17 cellular contexts compared by ENCODE assay signal in genomic region chr11:134659882-134660281, GRCh38.
DNase-seq lines count a peak whose midpoint lies in the region; ATAC-seq, FAIRE-seq and TF ChIP-seq lines count a peak whose summit lies in the region.
"Had no signal": no experiment of that assay in that cellular context is flagged by ENCODE, and none has a peak within 500 bp of the region (broad histone marks: within the 10 kb centered on the region; RNA-seq: fewer than 3 reads in every experiment).

No MANE protein-coding gene starts in this region.

- no peak overlapping the region for H3K27ac ChIP-seq in H1 (ENCODE audit: low read depth, low read length)
- H3K27ac ChIP-seq: HL-60 had no signal

- H3K4me1 ChIP-seq in H1 (replicated peaks in 1 of 4; ENCODE audit: control insufficient read depth in 3 of 4, insufficient read depth in 4 of 4, low read length in 3 of 4): peaks cover 0 to 1% (median 0%) of the 10 kb centered on the region in 4 experiments; a peak in 3 of 7 replicates

- H3K4me3 ChIP-seq in H1 (ENCODE audit: extremely low read depth in 1 of 4, insufficient read depth in 2 of 4, low read depth in 3 of 4, low read length in 4 of 4): no peak overlapping the region
- H3K4me3 ChIP-seq: GM12878 had no signal

- POLR2A ChIA-PET in H1 (lab: Charles Lee; ENCODE audit: partially characterized antibody): no interaction called here

- TF ChIP-seq CTCF in H1 (IDR thresholded peaks at IDR 0.05; ENCODE audit: control extremely low read depth in 1 of 3, insufficient read depth in 1 of 3, low read depth in 1 of 3, low read length in 3 of 3): no peak

- H2BK15ac ChIP-seq in H1 (ENCODE audit: low read length): no peak overlapping the region

- no peaks in the 10 kb centered on the region for H3K27me3 ChIP-seq in H1 (replicated peaks in 1 of 4; ENCODE audit: control insufficient read depth in 3 of 4, extremely low read depth in 1 of 4, insufficient read depth in 3 of 4, low read length in 3 of 4)

- H3K79me1 ChIP-seq in H1 (ENCODE audit: low read depth, low read length): no peaks in the 10 kb centered on the region

- H4K8ac ChIP-seq in H1 (ENCODE audit: extremely low read depth, insufficient read depth, low read length): no peak overlapping the region

- H3K14ac ChIP-seq in H1 (ENCODE audit: insufficient read length): no peak overlapping the region

- CTCF ChIA-PET in H1 (lab: Charles Lee; ENCODE audit: partially characterized antibody): interaction anchor here (0.7 to 1.4 kb wide), 5 partner anchors 7 to 209 kb away, joined by 3 to 4 read pairs (median 3); no protein-coding TSS in a partner anchor

- H3K9me3 ChIP-seq in H1 (ENCODE audit: insufficient read depth in 2 of 2, low read depth in 1 of 2, low read length in 1 of 2): peaks cover 4 to 14% of the 10 kb centered on the region in 2 experiments; a peak in 1 of 4 replicates

- H2AK5ac ChIP-seq in H1 (ENCODE audit: low read depth, low read length): no peak overlapping the region

- WGBS in H1 (ENCODE audit: extremely low coverage in 1 of 2, insufficient coverage in 1 of 2, insufficient read length in 1 of 2, insufficient replicate concordance in 2 of 2, low coverage in 1 of 2, low lambda C conversion rate in 2 of 2, missing lambda C conversion rate in 1 of 2), 2 experiments: 90% methylated on average over 8 of the region's 8 CpGs; no CpG with 5 or more reads in 1 of the 2 experiments

- no peak for TF ChIP-seq RAD21 in H1 (IDR thresholded peaks at IDR 0.05 in 1 of 2, conservative IDR thresholded peaks at IDR 0.05 in 1 of 2; ENCODE audit: low read depth in 2 of 2, low read length in 2 of 2)

- H3K4ac ChIP-seq in H1 (replicated peaks; ENCODE audit: insufficient read length, low read depth, low read length): no peak overlapping the region

- no peak overlapping the region for H2BK12ac ChIP-seq in H1 (ENCODE audit: low read depth, low read length)

- TF ChIP-seq POLR2A in H1 (IDR thresholded peaks at IDR 0.05; ENCODE audit: control extremely low read depth in 1 of 2, low read depth in 2 of 2, low read length in 2 of 2): no peak

- H4K20me1 ChIP-seq in H1 (replicated peaks in 1 of 2; ENCODE audit: control insufficient read depth in 1 of 2, insufficient read depth in 2 of 2, low read length in 2 of 2): no peaks in the 10 kb centered on the region

- ATAC-seq in GM21360 (IDR thresholded peaks at IDR 0.05; ENCODE audit: unreplicated experiment) (no peak), HG02981 (IDR thresholded peaks at IDR 0.05; ENCODE audit: unreplicated experiment) (no peak)
- ATAC-seq: GM12878 had no signal

- H2BK20ac ChIP-seq in H1 (ENCODE audit: low read length): no peak overlapping the region

- no peak overlapping the region for H3K56ac ChIP-seq in H1 (replicated peaks; ENCODE audit: insufficient read length, low read depth, low read length)

- no peaks in the 10 kb centered on the region for H3K36me3 ChIP-seq in H1 (ENCODE audit: control insufficient read depth in 2 of 4, insufficient read depth in 4 of 4, low read length in 3 of 4)

- no peak overlapping the region for H2AFZ ChIP-seq in H1 (ENCODE audit: low read length)

- no peak for TF ChIP-seq EP300 in H1 (IDR thresholded peaks at IDR 0.05; ENCODE audit: borderline replicate concordance in 1 of 2, low read depth in 2 of 2, low read length in 2 of 2)

- H2BK120ac ChIP-seq in H1 (replicated peaks; ENCODE audit: low read depth, low read length): no peak overlapping the region

- H3K18ac ChIP-seq in H1 (ENCODE audit: extremely low read depth, low read length): no peak overlapping the region

- H3K23ac ChIP-seq in H1 (ENCODE audit: insufficient read length): no peak overlapping the region

- no peak overlapping the region for H3K9ac ChIP-seq in H1 (replicated peaks in 1 of 4; ENCODE audit: extremely low read depth in 1 of 4, low read depth in 3 of 4, low read length in 3 of 4)

- FAIRE-seq in H1 (lab: Jason Lieb, UNC): no peak
- FAIRE-seq: GM12878, GM18507 had no signal

- no peak overlapping the region for H2BK5ac ChIP-seq in H1 (ENCODE audit: low read depth, low read length)

- no peaks in the 10 kb centered on the region for H3K23me2 ChIP-seq in H1 (ENCODE audit: low read depth, low read length)

- peak; percentile 24 for DNase-seq in activated effector memory CD4-positive, alpha-beta T cell treated with anti-CD3 and anti-CD28 coated beads, Interleukin-2, amount 50 U/mL, for 16 hours
- no peak for DNase-seq in activated effector memory CD4-positive, alpha-beta T cell treated with Interleukin-2 at 50 U/mL for 16 hours
- DNase-seq in H1 (ENCODE audit: low read depth in 1 of 2, low spot score in 2 of 2) (peak in 1 of 2 experiments; percentile 11), mucosa of gallbladder (ENCODE audit: low spot score) (peak; percentile 6), middle frontal gyrus (ENCODE audit: extremely low spot score, low spot score) (no peak)
- DNase-seq: C1 segment of cervical spinal cord; GDM1; NCI-H187; NCI-H345; NCI-H526 treated with DMSO at 0.1 percent for 48 hours; NK-92 treated with Interleukin-12 subunit alpha and Interleukin-12 subunit beta, amount 100 ng/mL, for 24 hours; SHP77 had no signal

- no peak overlapping the region for H4K91ac ChIP-seq in H1 (replicated peaks; ENCODE audit: insufficient read length, low read length)

- H3K4me2 ChIP-seq in H1 (ENCODE audit: insufficient read depth in 1 of 2, low read depth in 2 of 2, low read length in 2 of 2): no peak overlapping the region

- no peaks in the 10 kb centered on the region for H3K79me2 ChIP-seq in H1 (ENCODE audit: control insufficient read depth in 1 of 2, insufficient read depth in 2 of 2, low read length in 2 of 2)

- H4K5ac ChIP-seq in H1 (ENCODE audit: insufficient read length, low read depth, low read length): no peak overlapping the region

TF ChIP-seq in H1, 55 proteins besides CTCF, POLR2A, EP300 and RAD21:
- TF ChIP-seq PHF8 (conservative IDR thresholded peaks at IDR 0.05; ENCODE audit: low read depth, low read length) (no peak), ZNF274 (IDR thresholded peaks at IDR 0.05; ENCODE audit: borderline replicate concordance, extremely low read depth, low read length) (peak; percentile 52)

Comparison
In these comparisons a context has a peak if more than half of its experiments do, and no peak if none do; other contexts are left out.
1. DNase-seq: peak in activated effector memory CD4-positive, alpha-beta T cell treated with anti-CD3 and anti-CD28 coated beads, Interleukin-2, amount 50 U/mL, for 16 hours (single experiment) and mucosa of gallbladder (single experiment); none in activated effector memory CD4-positive, alpha-beta T cell treated with Interleukin-2 at 50 U/mL for 16 hours (single experiment) and middle frontal gyrus (single experiment).